In the genomic region with DNA sequence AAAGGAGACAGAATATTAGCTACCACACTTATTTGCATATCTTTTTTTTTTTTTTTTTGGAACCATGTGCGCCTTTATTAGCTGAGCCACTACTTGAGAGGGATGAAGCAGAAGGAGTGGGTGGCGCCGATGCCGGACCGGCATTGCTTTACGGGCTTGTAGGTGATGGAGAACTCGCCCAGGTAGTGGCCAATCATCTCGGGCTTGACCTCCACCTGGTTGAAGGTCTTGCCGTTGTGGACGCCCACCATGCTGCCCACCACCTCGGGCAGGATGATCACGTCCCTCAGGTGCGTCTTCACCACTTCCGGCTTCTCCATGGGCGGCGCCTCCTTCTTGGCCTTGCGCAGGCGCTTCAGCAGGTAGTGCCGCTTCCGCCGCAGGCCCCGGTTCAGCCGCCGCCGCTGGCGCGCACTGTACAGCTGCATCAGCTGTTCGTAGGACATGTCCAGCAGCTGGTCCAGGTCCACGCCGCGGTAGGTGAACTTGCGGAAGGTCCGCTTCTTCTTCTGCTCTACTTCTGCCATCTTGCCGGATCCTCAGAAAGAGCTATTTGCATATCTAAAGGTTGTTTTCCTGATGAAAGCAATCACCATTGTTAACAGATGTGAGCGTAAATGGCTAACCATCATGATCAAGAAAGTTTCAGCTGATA, we compare ENCODE assay signal across 8 cellular contexts. TPM values are rescaled to one million over a fixed set of nuclear protein-coding genes. Genes with fewer than 3 reads are reported as not detected.
DNase-seq lines count a peak whose midpoint lies in the region; ATAC-seq and TF ChIP-seq lines count a peak whose summit lies in the region.
"Not testable (repeated sequence)": the region's sequence is repeated elsewhere in the genome, so short reads cannot be mapped to it uniquely, and the experiment has no call there.

No MANE protein-coding gene starts in this region.

- not testable (repeated sequence) for H3K36me3 Mint-ChIP-seq in activated T-cell treated with anti-CD3 and anti-CD28 coated beads, Interleukin-2, amount 50 U/mL, for 4 hours (ENCODE audit: insufficient read depth); dendritic cell treated with granulocyte-macrophage colony-stimulating factor and Interleukin-4, amounts not matched to agents 40 ng/mL and 50 ng/mL, for 4 days (ENCODE audit: low read depth)

- intact Hi-C loops in dendritic cell treated with granulocyte-macrophage colony-stimulating factor and Interleukin-4, amounts not matched to agents 40 ng/mL and 50 ng/mL, for 4 days (cut with micrococcal nuclease), result not testable (repeated sequence)

- not testable (repeated sequence) for H3K9me3 ChIP-seq in liver (ENCODE audit: control insufficient read depth in 4 of 4, low read length in 3 of 4)

- H3K36me3 ChIP-seq in liver (ENCODE audit: control insufficient read depth in 4 of 4, insufficient read depth in 3 of 4, low read depth in 1 of 4, low read length in 3 of 4), result not testable (repeated sequence)

- DNase-seq in NCI-H1105 treated with DMSO at 0.1 percent for 48 hours (lab: John Stamatoyannopoulos, UW), result peak; percentile 64
- DNase-seq in SK-N-DZ (ENCODE audit: low spot score), result peak; percentile 66
- peak; percentile 38 for DNase-seq in activated T-cell treated with anti-CD3 and anti-CD28 coated beads, Interleukin-2, amount 50 U/mL, for 4 hours
- DNase-seq in stimulated activated CD4-positive, alpha-beta T cell treated with anti-CD3 and anti-CD28 coated beads, Interleukin-1b, Interleukin-23, amount 100 ng/mL, for 48 hours, result peak; percentile 54

- peak overlapping the region in 1 of 2 donors; percentile 67 for H3K9ac ChIP-seq in liver (ENCODE audit: low read depth in 1 of 2, low read length in 2 of 2)

- 53% methylated on average over 35 of the region's 35 CpGs for WGBS in liver

- not testable (repeated sequence) for TF ChIP-seq RAD21 in liver (IDR thresholded peaks at IDR 0.05)

- not testable (repeated sequence) for H3K4me1 ChIP-seq in liver (ENCODE audit: control insufficient read depth in 4 of 4, insufficient read depth in 4 of 4, low read length in 3 of 4)

- H3K27me3 Mint-ChIP-seq in activated T-cell treated with anti-CD3 and anti-CD28 coated beads, Interleukin-2, amount 50 U/mL, for 4 hours (ENCODE audit: low read depth), result not testable (repeated sequence)
- H3K27me3 Mint-ChIP-seq in dendritic cell treated with granulocyte-macrophage colony-stimulating factor and Interleukin-4, amounts not matched to agents 40 ng/mL and 50 ng/mL, for 4 days, result peaks cover 12% of the 10 kb centered on the region

- H3K4me3 Mint-ChIP-seq in activated T-cell treated with anti-CD3 and anti-CD28 coated beads, Interleukin-2, amount 50 U/mL, for 4 hours, result peak overlapping the region; percentile 84
- peak overlapping the region; percentile 62 for H3K4me3 Mint-ChIP-seq in dendritic cell treated with granulocyte-macrophage colony-stimulating factor and Interleukin-4, amounts not matched to agents 40 ng/mL and 50 ng/mL, for 4 days

- H3K27ac Mint-ChIP-seq in dendritic cell treated with granulocyte-macrophage colony-stimulating factor and Interleukin-4, amounts not matched to agents 40 ng/mL and 50 ng/mL, for 4 days, result not testable (repeated sequence)

- TF ChIP-seq CTCF in C4-2B (conservative IDR thresholded peaks at IDR 0.05); liver (IDR thresholded peaks at IDR 0.05; ENCODE audit: low read depth, low read length, missing input control): not testable (repeated sequence)

- H3K9me3 Mint-ChIP-seq in activated T-cell treated with anti-CD3 and anti-CD28 coated beads, Interleukin-2, amount 50 U/mL, for 4 hours; dendritic cell treated with granulocyte-macrophage colony-stimulating factor and Interleukin-4, amounts not matched to agents 40 ng/mL and 50 ng/mL, for 4 days: not testable (repeated sequence)

- H3K4me1 Mint-ChIP-seq in activated T-cell treated with anti-CD3 and anti-CD28 coated beads, Interleukin-2, amount 50 U/mL, for 4 hours (ENCODE audit: low read depth), result peaks cover 14% of the 10 kb centered on the region
- not testable (repeated sequence) for H3K4me1 Mint-ChIP-seq in dendritic cell treated with granulocyte-macrophage colony-stimulating factor and Interleukin-4, amounts not matched to agents 40 ng/mL and 50 ng/mL, for 4 days (ENCODE audit: low read depth)

- ATAC-seq in GM21390 (IDR thresholded peaks at IDR 0.05; ENCODE audit: unreplicated experiment), result peak; percentile 80
- ATAC-seq in activated T-cell treated with anti-CD3 and anti-CD28 coated beads, Interleukin-2, amount 50 U/mL, for 4 hours, result peak; percentile 66 to 79

- H3K27me3 ChIP-seq in liver (ENCODE audit: control insufficient read depth in 4 of 4, insufficient read depth in 4 of 4, low read length in 3 of 4), result not testable (repeated sequence)

- H3K4me3 ChIP-seq in liver (ENCODE audit: low read depth in 1 of 3, low read length in 3 of 3), result peak overlapping the region; percentile 49 to 60 (median 56)

- peak overlapping the region; percentile 50 for H3K27ac ChIP-seq in C4-2B
- not testable (repeated sequence) for H3K27ac ChIP-seq in liver (ENCODE audit: low read depth in 1 of 2, low read length in 2 of 2)

TF ChIP-seq in liver, 16 proteins besides CTCF, POLR2A, EP300 and RAD21:
- peak; percentile 67 for TF ChIP-seq TAF1 (conservative IDR thresholded peaks at IDR 0.05)
- TF ChIP-seq YY1 (IDR thresholded peaks at IDR 0.05), result peak; percentile 47
- TF ChIP-seq GABPA (IDR thresholded peaks at IDR 0.05 in 1 of 2, conservative IDR thresholded peaks at IDR 0.05 in 1 of 2), result peak in 1 of 2 donors; percentile 77

RNA-seq across cellular contexts. Expression of a gene that starts 16.5 kb away (rescaled TPM):
- polyA plus RNA-seq in SK-N-DZ (2014; cell fraction: cytosol; rRNA removed), result 38.0 and 49.7 TPM in 2 replicates
- 14.8 and 28.0 TPM in 2 replicates for polyA plus RNA-seq in SK-N-DZ (2014; cell fraction: nucleus; rRNA removed)
- 10 to 100 TPM; 55.6 to 65.4 (median 62.8) TPM for total RNA-seq in activated T-cell treated with anti-CD3 and anti-CD28 coated beads, Interleukin-2, amount 50 U/mL, for 4 hours
- 10 to 100 TPM in 1 of 2 donors, 1 to 10 TPM in 1; 5.3 to 17.9 TPM for total RNA-seq in liver
- polyA plus RNA-seq in liver, result 10 to 100 TPM; 19.4 to 37.0 TPM
